In the genomic region with DNA sequence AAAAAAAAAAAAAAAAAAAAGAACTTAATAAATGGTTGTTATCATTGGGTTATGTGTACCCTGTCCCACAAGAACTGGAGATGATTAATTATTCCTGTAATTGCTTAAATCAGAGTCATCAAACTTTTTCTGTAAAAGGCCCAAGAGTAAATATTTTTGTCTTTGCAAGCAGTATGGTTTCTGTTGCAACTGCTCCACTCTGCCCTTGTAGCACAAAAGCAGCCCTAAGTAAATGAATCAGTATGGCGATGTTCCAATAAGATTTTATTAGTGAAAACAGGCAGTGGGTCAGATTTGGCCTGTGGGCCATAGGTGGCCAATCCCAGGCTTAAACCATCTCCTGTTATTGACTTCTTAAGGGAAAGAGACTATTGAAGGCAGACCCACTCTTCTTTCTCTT, we compare ENCODE assay signal across 12 cellular contexts.
"Had no signal": no experiment of that assay in that cellular context is flagged by ENCODE, and none has a peak within 500 bp of the region (broad histone marks: within the 10 kb centered on the region; RNA-seq: fewer than 3 reads in every experiment).

No MANE protein-coding gene starts in this region.

- H3K4me1 ChIP-seq: ascending aorta, esophagus muscularis mucosa, transverse colon had no signal

- DNase-seq: activated CD4-positive, alpha-beta T cell treated with anti-CD3 and anti-CD28 coated beads, Interleukin-2, amount 50 U/mL, for 1 hour; activated effector memory CD4-positive, alpha-beta T cell treated with Interleukin-2 at 50 U/mL for 16 hours; activated naive CD8-positive, alpha-beta T cell treated with anti-CD3 and anti-CD28 coated beads for 36 hours; activated T-cell treated with anti-CD3 and anti-CD28 coated beads, Interleukin-2, amount 50 U/mL, for 1 hour; kidney glomerular epithelial cell; retina; transverse colon had no signal

- H3K4me3 ChIP-seq: ascending aorta, cardiac muscle cell, esophagus muscularis mucosa, skin epidermis, transverse colon had no signal

- H3K27ac ChIP-seq: ascending aorta, cardiac muscle cell, esophagus muscularis mucosa, skin epidermis, transverse colon had no signal

- FAIRE-seq: colon had no signal

- H3K9me3 ChIP-seq: ascending aorta, esophagus muscularis mucosa, transverse colon had no signal

- H3K36me3 ChIP-seq: ascending aorta, cardiac muscle cell, esophagus muscularis mucosa, transverse colon had no signal

- H3K27me3 ChIP-seq: ascending aorta, cardiac muscle cell, transverse colon had no signal
